In the genomic region with DNA sequence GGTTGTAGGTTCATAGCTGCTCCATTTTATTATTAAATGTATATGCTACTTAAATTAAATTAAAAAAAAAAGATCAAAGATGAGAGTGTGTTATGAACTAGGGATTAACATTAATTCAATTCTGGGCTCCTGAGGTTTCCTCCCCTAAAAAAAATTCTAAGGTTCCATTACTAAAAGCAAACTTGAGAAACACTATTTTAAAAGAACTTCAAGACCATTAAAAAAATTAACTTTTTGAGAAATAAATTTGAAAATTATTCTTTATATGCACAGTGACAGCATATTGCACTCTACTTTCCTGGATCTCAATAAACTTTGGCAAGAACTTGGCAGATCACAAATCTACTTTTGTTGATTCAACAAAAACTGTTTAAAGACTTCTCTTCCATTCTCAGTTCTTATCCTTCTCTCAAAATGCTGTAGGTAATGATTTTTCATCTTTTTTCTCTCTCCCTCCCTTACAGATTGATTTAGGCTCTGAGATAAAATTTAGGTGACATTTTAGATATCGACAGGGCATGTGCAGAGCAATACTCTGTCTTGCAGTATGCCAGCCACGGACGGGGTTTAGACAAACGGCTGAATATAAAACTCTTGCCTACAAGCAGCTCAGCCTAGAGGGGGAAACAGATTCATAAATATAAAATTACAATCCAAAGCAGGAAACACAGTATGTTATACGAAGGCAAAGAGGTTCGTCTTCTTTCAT, we compare ENCODE assay signal across 8 cellular contexts. TPM values are rescaled to one million over a fixed set of nuclear protein-coding genes. Genes with fewer than 3 reads are reported as not detected.
DNase-seq lines count a peak whose midpoint lies in the region; ATAC-seq and TF ChIP-seq lines count a peak whose summit lies in the region.

No MANE protein-coding gene starts in this region.

- H3K9ac ChIP-seq in adipocyte (ENCODE audit: low read length) (peak overlapping the region; percentile 94), iPS-20b (ENCODE audit: low read depth, low read length) (peak overlapping the region; percentile 96; the same call in 1 of the 2 replicates)

- H3K27ac ChIP-seq in iPS-20b (ENCODE audit: low read length) (peak overlapping the region; percentile 94), stomach (peak overlapping the region; percentile 78 to 90 (median 83))

- ATAC-seq in GM19395 (IDR thresholded peaks at IDR 0.05; ENCODE audit: unreplicated experiment) (peak; percentile 44), HG03432 (IDR thresholded peaks at IDR 0.05; ENCODE audit: unreplicated experiment) (peak; percentile 40)

- no peak for TF ChIP-seq POLR2A in stomach (IDR thresholded peaks at IDR 0.05)

- H3K27me3 ChIP-seq in adipocyte (replicated peaks; ENCODE audit: control insufficient read depth, insufficient read depth, low read length) (no peaks in the 10 kb centered on the region), iPS-20b (ENCODE audit: insufficient read depth, low read length) (no peaks in the 10 kb centered on the region), stomach (no peaks in the 10 kb centered on the region)

- H3K9me3 ChIP-seq in adipocyte (ENCODE audit: control insufficient read depth, low read length) (no peaks in the 10 kb centered on the region), iPS-20b (ENCODE audit: insufficient read depth, low read depth, low read length) (no peaks in the 10 kb centered on the region), stomach (no peaks in the 10 kb centered on the region)

- TF ChIP-seq CTCF in AG10803 (conservative IDR thresholded peaks at IDR 0.05; ENCODE audit: low read length) (no peak), stomach (IDR thresholded peaks at IDR 0.05) (no peak), GM20000 (IDR thresholded peaks at IDR 0.05; ENCODE audit: extremely low read depth, missing control alignments) (no peak)

- no peak for DNase-seq in AG10803 (ENCODE audit: low read depth)
- no peak for DNase-seq in adipocyte (ENCODE audit: low read depth)
- DNase-seq in stomach, result no peak
- no peak for DNase-seq in GM20000 (ENCODE audit: low spot score)
- DNase-seq in activated CD8-positive, alpha-beta memory T cell treated with anti-CD3 and anti-CD28 coated beads, Interleukin-2, amount 50 U/mL, for 4 hours, result no peak

- no peaks in the 10 kb centered on the region for H3K36me3 ChIP-seq in adipocyte (ENCODE audit: control insufficient read depth, insufficient read depth, low read length, severe bottlenecking)
- H3K36me3 ChIP-seq in iPS-20b (ENCODE audit: insufficient read depth, low read depth, low read length), result peaks cover 10% of the 10 kb centered on the region; the same call in 1 of the 2 replicates
- H3K36me3 ChIP-seq in stomach, result no peaks in the 10 kb centered on the region

- no peak for TF ChIP-seq EP300 in stomach (IDR thresholded peaks at IDR 0.05)

- H3K4me3 ChIP-seq in AG10803 (ENCODE audit: low read length) (peak overlapping the region; percentile 63), adipocyte (ENCODE audit: low read length) (peak overlapping the region; percentile 98), iPS-20b (ENCODE audit: low read length) (peak overlapping the region; percentile 93), stomach (peak overlapping the region; percentile 81 to 100 (median 94))

- WGBS in stomach, 5 donors, result 0 to 1% (median 1%) methylated on average over 6 of the region's 6 CpGs

- H3K4me1 ChIP-seq in adipocyte (ENCODE audit: control insufficient read depth, insufficient read depth, low read length), result peaks cover 32% of the 10 kb centered on the region
- peaks cover 26% of the 10 kb centered on the region for H3K4me1 ChIP-seq in iPS-20b (ENCODE audit: insufficient read depth, low read length)
- peaks cover 31 to 43% (median 35%) of the 10 kb centered on the region in 4 donors for H3K4me1 ChIP-seq in stomach

- intact Hi-C loops in stomach (cut with DNase I; ENCODE audit: low total_unique reads), result no loop called here

RNA-seq across cellular contexts. Expression of gene MARS2, which starts 0.6 kb away (rescaled TPM):
- total RNA-seq in stomach, result 10 to 100 TPM in 1 of 5 donors, 1 to 10 TPM in 3, under 1 TPM in 1; 0.58 to 14.8 (median 6.8) TPM
- 1 to 10 TPM; 2.4 to 3.2 (median 3.0) TPM for polyA plus RNA-seq in stomach

RNA-seq across cellular contexts. Expression of gene RFTN2, which starts 29.2 kb away (rescaled TPM):
- total RNA-seq in stomach, result 10 to 100 TPM in 2 of 5 donors, 1 to 10 TPM in 1, under 1 TPM in 2; 0.45 to 13.3 (median 1.6) TPM
- polyA plus RNA-seq in stomach, result 1 to 10 TPM in 2 of 3 donors, under 1 TPM in 1; 0.65 to 5.0 (median 2.7) TPM
